ENCODE assay signal across 10 cellular contexts in genomic region chr1:89274431-89274857, GRCh38. TPM values are rescaled to one million over a fixed set of nuclear protein-coding genes. Genes with fewer than 3 reads are reported as not detected.
DNase-seq lines count a peak whose midpoint lies in the region; ATAC-seq and TF ChIP-seq lines count a peak whose summit lies in the region.
"Had no signal": no experiment of that assay in that cellular context is flagged by ENCODE, and none has a peak within 500 bp of the region (broad histone marks: within the 10 kb centered on the region; RNA-seq: fewer than 3 reads in every experiment).

No MANE protein-coding gene starts in this region.

- TF ChIP-seq CTCF in omental fat pad (IDR thresholded peaks at IDR 0.05), result no peak

- ATAC-seq in omental fat pad (ENCODE audit: low FRiP score), result peak; percentile 92
- ATAC-seq in GM19395 (IDR thresholded peaks at IDR 0.05; ENCODE audit: unreplicated experiment), result no peak

- DNase-seq in GM03348 (ENCODE audit: low spot score) (peak; percentile 62), NCI-H2196 treated with DMSO at 0.1 percent for 48 hours (lab: John Stamatoyannopoulos, UW; ENCODE audit: unreplicated experiment) (peak; percentile 6), dermis blood vessel endothelial cell (peak; percentile 12), omental fat pad (ENCODE audit: low spot score) (no peak), hepatic stellate cell (ENCODE audit: low spot score) (no peak), COLO668 (lab: John Stamatoyannopoulos, UW; ENCODE audit: unreplicated experiment) (no peak), NCI-H2081 treated with DMSO at 0.1 percent for 48 hours (lab: John Stamatoyannopoulos, UW) (no peak)
- DNase-seq: NCI-H1417, psoas muscle had no signal

RNA-seq across cellular contexts. Expression of gene GBP5, which starts 1.8 kb away (rescaled TPM):
- total RNA-seq in dermis blood vessel endothelial cell (0.09 and 0.17 TPM in 2 replicates), omental fat pad (1 to 10 TPM; 2.4 to 9.1 (median 6.6) TPM)

Comparison
In these comparisons a context has a peak if more than half of its experiments do, and no peak if none do; other contexts are left out.
1. DNase-seq: peak in GM03348 (single experiment), NCI-H2196 treated with DMSO at 0.1 percent for 48 hours (single experiment) and dermis blood vessel endothelial cell (single experiment); none in omental fat pad (single experiment), hepatic stellate cell (single experiment), COLO668 (single experiment) and NCI-H2081 treated with DMSO at 0.1 percent for 48 hours (single experiment).